25 cellular contexts compared by ENCODE assay signal in the genomic region with DNA sequence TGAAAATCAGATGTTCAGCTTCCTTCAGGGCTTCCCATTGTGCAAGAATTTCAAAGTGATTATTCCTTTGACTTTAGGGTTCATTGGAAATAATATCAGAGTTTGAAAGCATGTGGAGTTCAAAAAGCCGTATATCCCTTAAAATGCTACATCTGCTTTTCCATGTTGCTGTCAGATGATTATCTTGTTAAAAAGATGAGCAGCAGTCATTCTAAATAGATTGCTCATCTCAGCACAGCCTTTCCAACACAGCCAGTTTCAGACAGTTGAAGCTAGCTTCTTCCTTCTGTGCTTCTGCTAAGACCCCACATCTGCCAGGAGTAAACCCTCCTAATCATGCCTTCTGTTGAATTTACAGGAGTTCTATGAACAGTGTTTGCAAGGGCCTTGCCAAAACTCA.
"Had no signal": no experiment of that assay in that cellular context is flagged by ENCODE, and none has a peak within 500 bp of the region (broad histone marks: within the 10 kb centered on the region; RNA-seq: fewer than 3 reads in every experiment).

No MANE protein-coding gene starts in this region.

- DNase-seq: natural killer cell; occipital lobe; ovary; posterior cingulate gyrus; psoas muscle; right cardiac atrium; right lobe of liver; sigmoid colon; small intestine; stimulated activated CD4-positive, alpha-beta T cell treated with anti-CD3 and anti-CD28 coated beads, Interleukin-15, amount 100 ng/mL, for 24 hours; stimulated activated CD4-positive, alpha-beta T cell treated with anti-CD3 and anti-CD28 coated beads, Interleukin-2, amount 100 ng/mL, for 24 hours; stimulated activated CD4-positive, alpha-beta T cell treated with anti-CD3 and anti-CD28 coated beads, Interleukin-2, amount 100 ng/mL, for 48 hours; stimulated activated CD4-positive, alpha-beta T cell treated with anti-CD3 and anti-CD28 coated beads, Interleukin-4, amount 100 ng/mL, for 24 hours; stimulated activated naive B cell treated with anti-CD40 and anti-IgM and Interleukin-4, amounts not matched to agents 10 μg/mL and 1 μg/mL and 100 μg/mL, for 72 hours; stimulated activated naive CD4-positive, alpha-beta T cell treated with Interleukin-2 at 50 U/mL for 16 hours; stomach; thyroid gland; trophoblast cell; upper lobe of left lung had no signal

- H3K9me3 ChIP-seq: ovary, psoas muscle, right lobe of liver, thoracic aorta, thyroid gland, upper lobe of left lung, vagina had no signal

- H3K9ac ChIP-seq: neural progenitor cell, parathyroid adenoma had no signal

- H3K4me3 ChIP-seq: neural progenitor cell, ovary, psoas muscle, right lobe of liver, sigmoid colon, stomach, thoracic aorta, thyroid gland, tibial nerve, upper lobe of left lung, vagina had no signal

- H3K27me3 ChIP-seq: neural progenitor cell, ovary, right lobe of liver, sigmoid colon, stomach, thyroid gland, tibial nerve, upper lobe of left lung, vagina had no signal

- H3K79me2 ChIP-seq: parathyroid adenoma had no signal

- H3K36me3 ChIP-seq: neural progenitor cell, ovary, right lobe of liver, sigmoid colon, stomach, thoracic aorta, thyroid gland, tibial nerve, upper lobe of left lung, vagina had no signal

- H3K4me2 ChIP-seq: neural progenitor cell had no signal

- H2AFZ ChIP-seq: neural progenitor cell, parathyroid adenoma had no signal

- H3K4me1 ChIP-seq: neural progenitor cell, parathyroid adenoma, psoas muscle, right lobe of liver, sigmoid colon, stomach, thyroid gland, tibial nerve, upper lobe of left lung, vagina had no signal

- ATAC-seq: natural killer cell; psoas muscle; right cardiac atrium; right lobe of liver; stimulated activated effector memory CD8-positive, alpha-beta T cell treated with anti-CD3 and anti-CD28 coated beads, Interleukin-12 subunit alpha, Interleukin-12 subunit beta, amount 100 ng/mL, for 72 hours; stimulated activated naive B cell treated with anti-CD40 and anti-IgM and Interleukin-4, amounts not matched to agents 10 μg/mL and 1 μg/mL and 100 μg/mL, for 72 hours had no signal

- H3K27ac ChIP-seq: neural progenitor cell, ovary, parathyroid adenoma, psoas muscle, right lobe of liver, sigmoid colon, stomach, thoracic aorta, thyroid gland, tibial nerve, upper lobe of left lung, vagina had no signal
